In the genomic region with DNA sequence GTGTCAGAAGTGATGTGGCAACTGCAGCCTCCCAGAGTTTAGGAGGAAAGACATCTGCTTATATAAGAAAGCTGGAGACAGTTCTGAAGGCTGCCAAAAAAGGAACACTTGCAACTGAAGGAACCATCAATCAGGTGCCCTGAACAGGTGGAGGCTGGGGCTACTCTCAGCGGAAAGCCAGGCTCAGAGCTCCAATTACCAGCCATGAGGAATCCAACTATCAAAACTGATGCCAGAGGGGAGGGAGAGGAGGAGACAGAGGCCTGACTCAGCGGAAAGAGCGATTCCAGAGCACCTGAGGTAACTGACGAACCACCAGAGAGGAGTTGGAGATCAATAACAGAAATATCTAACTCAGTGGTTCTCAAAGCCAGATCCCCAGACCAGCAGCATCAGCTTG, we compare ENCODE assay signal across 3 cellular contexts.
TF ChIP-seq lines count a peak whose summit lies in the region.

No MANE protein-coding gene starts in this region.

TF ChIP-seq in A549, 52 proteins besides CTCF, POLR2A, EP300 and RAD21:
- TF ChIP-seq, protein P1, sequence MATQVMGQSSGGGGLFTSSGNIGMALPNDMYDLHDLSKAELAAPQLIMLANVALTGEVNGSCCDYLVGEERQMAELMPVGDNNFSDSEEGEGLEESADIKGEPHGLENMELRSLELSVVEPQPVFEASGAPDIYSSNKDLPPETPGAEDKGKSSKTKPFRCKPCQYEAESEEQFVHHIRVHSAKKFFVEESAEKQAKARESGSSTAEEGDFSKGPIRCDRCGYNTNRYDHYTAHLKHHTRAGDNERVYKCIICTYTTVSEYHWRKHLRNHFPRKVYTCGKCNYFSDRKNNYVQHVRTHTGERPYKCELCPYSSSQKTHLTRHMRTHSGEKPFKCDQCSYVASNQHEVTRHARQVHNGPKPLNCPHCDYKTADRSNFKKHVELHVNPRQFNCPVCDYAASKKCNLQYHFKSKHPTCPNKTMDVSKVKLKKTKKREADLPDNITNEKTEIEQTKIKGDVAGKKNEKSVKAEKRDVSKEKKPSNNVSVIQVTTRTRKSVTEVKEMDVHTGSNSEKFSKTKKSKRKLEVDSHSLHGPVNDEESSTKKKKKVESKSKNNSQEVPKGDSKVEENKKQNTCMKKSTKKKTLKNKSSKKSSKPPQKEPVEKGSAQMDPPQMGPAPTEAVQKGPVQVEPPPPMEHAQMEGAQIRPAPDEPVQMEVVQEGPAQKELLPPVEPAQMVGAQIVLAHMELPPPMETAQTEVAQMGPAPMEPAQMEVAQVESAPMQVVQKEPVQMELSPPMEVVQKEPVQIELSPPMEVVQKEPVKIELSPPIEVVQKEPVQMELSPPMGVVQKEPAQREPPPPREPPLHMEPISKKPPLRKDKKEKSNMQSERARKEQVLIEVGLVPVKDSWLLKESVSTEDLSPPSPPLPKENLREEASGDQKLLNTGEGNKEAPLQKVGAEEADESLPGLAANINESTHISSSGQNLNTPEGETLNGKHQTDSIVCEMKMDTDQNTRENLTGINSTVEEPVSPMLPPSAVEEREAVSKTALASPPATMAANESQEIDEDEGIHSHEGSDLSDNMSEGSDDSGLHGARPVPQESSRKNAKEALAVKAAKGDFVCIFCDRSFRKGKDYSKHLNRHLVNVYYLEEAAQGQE (IDR thresholded peaks at IDR 0.05), result no peak
- TF ChIP-seq MAFK (IDR thresholded peaks at IDR 0.05; ENCODE audit: partially characterized antibody), result peak; percentile 80

TF ChIP-seq in IMR-90, 13 proteins besides CTCF, POLR2A, EP300 and RAD21:
- TF ChIP-seq FOS (IDR thresholded peaks at IDR 0.05; ENCODE audit: low read depth, low read length), result no peak
- no peak for TF ChIP-seq NFE2L2 (IDR thresholded peaks at IDR 0.05; ENCODE audit: low read depth, low read length)
- no peak for TF ChIP-seq BHLHE40 (IDR thresholded peaks at IDR 0.05; ENCODE audit: low read depth, low read length)
- no peak for TF ChIP-seq MXI1 (IDR thresholded peaks at IDR 0.05; ENCODE audit: borderline replicate concordance, low read depth, low read length)
- TF ChIP-seq MAZ (IDR thresholded peaks at IDR 0.05; ENCODE audit: borderline replicate concordance, low read depth, low read length), result no peak
- no peak for TF ChIP-seq SMC3 (IDR thresholded peaks at IDR 0.05; ENCODE audit: low read depth, low read length)
- no peak for TF ChIP-seq RCOR1 (IDR thresholded peaks at IDR 0.05; ENCODE audit: insufficient replicate concordance, low read length)
- TF ChIP-seq CHD1 (IDR thresholded peaks at IDR 0.05; ENCODE audit: low read depth, low read length), result no peak
- no peak for TF ChIP-seq RFX5 (IDR thresholded peaks at IDR 0.05; ENCODE audit: low read depth, low read length)
- TF ChIP-seq MAFK (IDR thresholded peaks at IDR 0.05; ENCODE audit: low read depth, low read length), result no peak
- TF ChIP-seq, protein P2, sequence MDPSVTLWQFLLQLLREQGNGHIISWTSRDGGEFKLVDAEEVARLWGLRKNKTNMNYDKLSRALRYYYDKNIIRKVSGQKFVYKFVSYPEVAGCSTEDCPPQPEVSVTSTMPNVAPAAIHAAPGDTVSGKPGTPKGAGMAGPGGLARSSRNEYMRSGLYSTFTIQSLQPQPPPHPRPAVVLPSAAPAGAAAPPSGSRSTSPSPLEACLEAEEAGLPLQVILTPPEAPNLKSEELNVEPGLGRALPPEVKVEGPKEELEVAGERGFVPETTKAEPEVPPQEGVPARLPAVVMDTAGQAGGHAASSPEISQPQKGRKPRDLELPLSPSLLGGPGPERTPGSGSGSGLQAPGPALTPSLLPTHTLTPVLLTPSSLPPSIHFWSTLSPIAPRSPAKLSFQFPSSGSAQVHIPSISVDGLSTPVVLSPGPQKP (IDR thresholded peaks at IDR 0.05; ENCODE audit: borderline replicate concordance, low read depth, low read length), result no peak
- TF ChIP-seq, protein P3, sequence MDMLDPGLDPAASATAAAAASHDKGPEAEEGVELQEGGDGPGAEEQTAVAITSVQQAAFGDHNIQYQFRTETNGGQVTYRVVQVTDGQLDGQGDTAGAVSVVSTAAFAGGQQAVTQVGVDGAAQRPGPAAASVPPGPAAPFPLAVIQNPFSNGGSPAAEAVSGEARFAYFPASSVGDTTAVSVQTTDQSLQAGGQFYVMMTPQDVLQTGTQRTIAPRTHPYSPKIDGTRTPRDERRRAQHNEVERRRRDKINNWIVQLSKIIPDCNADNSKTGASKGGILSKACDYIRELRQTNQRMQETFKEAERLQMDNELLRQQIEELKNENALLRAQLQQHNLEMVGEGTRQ (IDR thresholded peaks at IDR 0.05; ENCODE audit: low read depth, low read length), result no peak

TF ChIP-seq in WTC11, 78 proteins besides CTCF, POLR2A, EP300 and RAD21:
- TF ChIP-seq ZNF263 (CRISPR knock-in tag; IDR thresholded peaks at IDR 0.05; ENCODE audit: low read depth) (no peak), SP1 (CRISPR knock-in tag; conservative IDR thresholded peaks at IDR 0.05) (0 out of 2 replicates have a peak, but pooled peaks have one; percentile 18)
